Comparison of ENCODE assay signal across 9 cellular contexts in genomic region chr7:151077705-151078232, GRCh38. TPM values are rescaled to one million over a fixed set of nuclear protein-coding genes. Genes with fewer than 3 reads are reported as not detected.
DNase-seq lines count a peak whose midpoint lies in the region; ATAC-seq and TF ChIP-seq lines count a peak whose summit lies in the region.
"Had no signal": no experiment of that assay in that cellular context is flagged by ENCODE, and none has a peak within 500 bp of the region (broad histone marks: within the 10 kb centered on the region; RNA-seq: fewer than 3 reads in every experiment).

No MANE protein-coding gene starts in this region.

- H3K27ac ChIP-seq in heart right ventricle, result peak overlapping the region in 7 of 10 donors; percentile 8 to 69 (median 36)

- peaks cover 10% of the 10 kb centered on the region for H3K36me3 Mint-ChIP-seq in activated T-cell treated with anti-CD3 and anti-CD28 coated beads, Interleukin-2, amount 50 U/mL, for 4 hours (ENCODE audit: insufficient read depth)
- H3K36me3 Mint-ChIP-seq in T-cell, result peaks cover 13% of the 10 kb centered on the region
- H3K36me3 Mint-ChIP-seq in stimulated activated effector memory CD8-positive, alpha-beta T cell treated with anti-CD3 and anti-CD28 coated beads, Interleukin-12 subunit alpha, Interleukin-12 subunit beta, amount 100 ng/mL, for 72 hours, result peaks cover 63% of the 10 kb centered on the region

- POLR2A ChIA-PET in T-cell (lab: Charles Lee), result interaction anchor here (0.6 kb wide), 2 partner anchors 22 to 1482 kb away, joined by 3 to 4 read pairs; no protein-coding TSS in a partner anchor

- peak overlapping the region in 1 of 10 donors; percentile 5 for H3K4me3 ChIP-seq in heart right ventricle

- H3K27me3 ChIP-seq in heart right ventricle, result no peaks in the 10 kb centered on the region

- H3K9me3 ChIP-seq in heart right ventricle, result no peaks in the 10 kb centered on the region

- H3K9me3 Mint-ChIP-seq in activated T-cell treated with anti-CD3 and anti-CD28 coated beads, Interleukin-2, amount 50 U/mL, for 4 hours, result no peaks in the 10 kb centered on the region
- no peaks in the 10 kb centered on the region for H3K9me3 Mint-ChIP-seq in T-cell
- H3K9me3 Mint-ChIP-seq in stimulated activated effector memory CD8-positive, alpha-beta T cell treated with anti-CD3 and anti-CD28 coated beads, Interleukin-12 subunit alpha, Interleukin-12 subunit beta, amount 100 ng/mL, for 72 hours, result no peaks in the 10 kb centered on the region

- H3K4me1 Mint-ChIP-seq in activated T-cell treated with anti-CD3 and anti-CD28 coated beads, Interleukin-2, amount 50 U/mL, for 4 hours (ENCODE audit: low read depth), result peaks cover 24% of the 10 kb centered on the region
- H3K4me1 Mint-ChIP-seq in T-cell, result peaks cover 15 to 31% (median 23%) of the 10 kb centered on the region in 3 donors
- H3K4me1 Mint-ChIP-seq in stimulated activated effector memory CD8-positive, alpha-beta T cell treated with anti-CD3 and anti-CD28 coated beads, Interleukin-12 subunit alpha, Interleukin-12 subunit beta, amount 100 ng/mL, for 72 hours, result peaks cover 63% of the 10 kb centered on the region

- H3K27ac Mint-ChIP-seq in T-cell, result peak overlapping the region in 1 of 2 donors; percentile 71
- H3K27ac Mint-ChIP-seq in stimulated activated effector memory CD8-positive, alpha-beta T cell treated with anti-CD3 and anti-CD28 coated beads, Interleukin-12 subunit alpha, Interleukin-12 subunit beta, amount 100 ng/mL, for 72 hours, result peak overlapping the region; percentile 26

- peak overlapping the region; percentile 56 for H3K4me3 Mint-ChIP-seq in activated T-cell treated with anti-CD3 and anti-CD28 coated beads, Interleukin-2, amount 50 U/mL, for 4 hours
- peak overlapping the region; percentile 50 to 59 (median 58) for H3K4me3 Mint-ChIP-seq in T-cell
- H3K4me3 Mint-ChIP-seq in stimulated activated effector memory CD8-positive, alpha-beta T cell treated with anti-CD3 and anti-CD28 coated beads, Interleukin-12 subunit alpha, Interleukin-12 subunit beta, amount 100 ng/mL, for 72 hours, result peak overlapping the region; percentile 98

- no peak for ATAC-seq in activated T-cell treated with anti-CD3 and anti-CD28 coated beads, Interleukin-2, amount 50 U/mL, for 4 hours
- ATAC-seq in T-cell (replicated peaks in 1 of 4) (no peak), heart right ventricle (no peak), esophagus mucosa (no peak)
- no peak for ATAC-seq in stimulated activated effector memory CD8-positive, alpha-beta T cell treated with anti-CD3 and anti-CD28 coated beads, Interleukin-12 subunit alpha, Interleukin-12 subunit beta, amount 100 ng/mL, for 72 hours

- intact Hi-C loops in heart right ventricle (cut with DNase I), result loop anchor here in 1 of 10 donors (2.0 kb wide), 1 partner anchor 15 kb away; no protein-coding TSS in a partner anchor

- CTCF ChIA-PET in T-cell (lab: Charles Lee), result no interaction called here

- H3K27me3 Mint-ChIP-seq in activated T-cell treated with anti-CD3 and anti-CD28 coated beads, Interleukin-2, amount 50 U/mL, for 4 hours (ENCODE audit: low read depth), result no peaks in the 10 kb centered on the region
- no peaks in the 10 kb centered on the region for H3K27me3 Mint-ChIP-seq in T-cell

- no peak for DNase-seq in activated T-cell treated with anti-CD3 and anti-CD28 coated beads, Interleukin-2, amount 50 U/mL, for 4 hours
- DNase-seq in activated T-cell treated with anti-CD3 and anti-CD28 coated beads, Interleukin-2, amount 50 U/mL, for 1 hour, result no peak
- no peak for DNase-seq in T-cell
- DNase-seq in heart right ventricle, result no peak
- no peak for DNase-seq in stimulated activated effector memory CD8-positive, alpha-beta T cell treated with anti-CD3 and anti-CD28 coated beads, Interleukin-12 subunit alpha, Interleukin-12 subunit beta, amount 100 ng/mL, for 72 hours (ENCODE audit: low spot score in 2 of 2)
- no peak for DNase-seq in HuH-7.5 (ENCODE audit: low spot score)
- no peak for DNase-seq in NCI-H1930 (lab: John Stamatoyannopoulos, UW)
- DNase-seq: activated CD4-positive, CD25-positive, alpha-beta regulatory T cell treated with anti-CD3 and anti-CD28 coated beads, Interleukin-2, amount 50 U/mL, for 72 hours had no signal

- peaks cover 0 to 52% (median 22%) of the 10 kb centered on the region in 9 donors for H3K36me3 ChIP-seq in heart right ventricle

- no peak for TF ChIP-seq CTCF in heart right ventricle (IDR thresholded peaks at IDR 0.05)

- peaks cover 34 to 58% (median 53%) of the 10 kb centered on the region in 9 donors for H3K4me1 ChIP-seq in heart right ventricle

- 50 to 60% methylated on average over 10 of the region's 10 CpGs for WGBS in heart right ventricle, 2 donors

RNA-seq across cellular contexts. Expression of gene FASTK, which starts 2.8 kb away (rescaled TPM):
- total RNA-seq in activated T-cell treated with anti-CD3 and anti-CD28 coated beads, Interleukin-2, amount 50 U/mL, for 4 hours, result 100 to 1,000 TPM in 2 of 3 donors, 10 to 100 TPM in 1; 96.5 to 111 (median 104) TPM
- total RNA-seq in T-cell (100 to 1,000 TPM in 4 of 5 donors, 10 to 100 TPM in 1; 98.8 to 157 (median 151) TPM), heart right ventricle (100 to 1,000 TPM in 1 of 10 donors, 10 to 100 TPM in 9; 65.0 to 107 (median 75.6) TPM), esophagus mucosa (55.5 TPM)
- polyA plus RNA-seq in heart right ventricle, result 100 to 1,000 TPM in 1 of 2 donors, 10 to 100 TPM in 1; 82.7 to 246 TPM

RNA-seq across cellular contexts. Expression of gene TMUB1, which starts 5.5 kb away (rescaled TPM):
- 10 to 100 TPM; 70.3 to 85.3 (median 71.8) TPM for total RNA-seq in activated T-cell treated with anti-CD3 and anti-CD28 coated beads, Interleukin-2, amount 50 U/mL, for 4 hours
- 10 to 100 TPM; 44.0 to 67.0 (median 56.5) TPM for total RNA-seq in T-cell
- 10 to 100 TPM; 18.5 to 40.3 (median 23.4) TPM for total RNA-seq in heart right ventricle
- 10 to 100 TPM; 79.4 to 88.2 TPM for polyA plus RNA-seq in heart right ventricle
- 23.2 TPM for total RNA-seq in esophagus mucosa

RNA-seq across cellular contexts. Expression of gene AGAP3, which starts 8.5 kb away (rescaled TPM):
- 10 to 100 TPM; 29.7 to 46.3 (median 35.1) TPM for total RNA-seq in activated T-cell treated with anti-CD3 and anti-CD28 coated beads, Interleukin-2, amount 50 U/mL, for 4 hours
- total RNA-seq in T-cell (10 to 100 TPM; 28.2 to 67.3 (median 50.9) TPM), heart right ventricle (10 to 100 TPM; 40.5 to 93.4 (median 50.3) TPM), esophagus mucosa (76.1 TPM)
- 10 to 100 TPM; 40.2 to 67.5 TPM for polyA plus RNA-seq in heart right ventricle

RNA-seq across cellular contexts. Expression of gene SLC4A2, which starts 18.4 kb away (rescaled TPM):
- total RNA-seq in activated T-cell treated with anti-CD3 and anti-CD28 coated beads, Interleukin-2, amount 50 U/mL, for 4 hours, result 100 to 1,000 TPM; 107 to 125 (median 111) TPM
- total RNA-seq in T-cell, result 10 to 100 TPM; 52.0 to 91.5 (median 74.4) TPM
- total RNA-seq in heart right ventricle, result 10 to 100 TPM; 36.0 to 80.5 (median 47.6) TPM
- polyA plus RNA-seq in heart right ventricle, result 100 to 1,000 TPM; 101 to 109 TPM
- total RNA-seq in esophagus mucosa, result 35.9 TPM

RNA-seq across cellular contexts. Expression of gene CDK5, which starts 20.1 kb away (rescaled TPM):
- 10 to 100 TPM; 14.1 to 15.0 (median 14.3) TPM for total RNA-seq in activated T-cell treated with anti-CD3 and anti-CD28 coated beads, Interleukin-2, amount 50 U/mL, for 4 hours
- 1 to 10 TPM; 5.3 to 8.4 (median 6.5) TPM for total RNA-seq in T-cell
- total RNA-seq in heart right ventricle, result 10 to 100 TPM in 1 of 10 donors, 1 to 10 TPM in 9; 5.2 to 11.3 (median 7.8) TPM
- 1 to 10 TPM; 5.0 to 7.7 TPM for polyA plus RNA-seq in heart right ventricle
- 11.4 TPM for total RNA-seq in esophagus mucosa
